9 cellular contexts compared by ENCODE assay signal in the genomic region with DNA sequence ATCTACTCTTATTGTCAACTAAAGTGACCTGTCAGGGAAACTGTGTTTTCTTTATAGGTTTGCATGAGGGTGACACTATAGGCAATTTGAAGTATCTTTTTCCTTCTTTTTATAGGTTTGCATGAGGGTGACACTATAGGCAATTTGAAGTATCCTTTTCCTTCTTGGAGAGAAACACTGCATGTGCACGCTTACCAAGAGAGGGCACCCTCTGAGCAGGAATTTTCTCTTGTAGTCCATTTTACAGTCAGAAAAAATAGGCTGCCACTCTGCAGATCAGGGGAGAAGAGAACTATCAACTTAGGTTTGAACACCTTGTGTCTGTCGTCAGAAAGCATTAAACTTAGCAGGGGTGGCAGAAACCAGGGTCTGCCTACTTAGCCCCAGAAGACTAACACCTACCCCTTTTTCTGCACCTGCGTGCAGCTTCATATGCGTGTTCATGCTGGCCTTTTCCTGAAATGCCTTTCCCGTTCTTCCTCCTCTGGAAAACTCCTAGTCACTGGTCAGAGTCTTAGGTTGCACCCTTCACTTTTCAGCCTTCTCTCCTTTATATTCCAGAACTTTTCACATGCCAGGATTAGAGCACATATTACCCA. TPM values are rescaled to one million over a fixed set of nuclear protein-coding genes. Genes with fewer than 3 reads are reported as not detected.
DNase-seq lines count a peak whose midpoint lies in the region; ATAC-seq and TF ChIP-seq lines count a peak whose summit lies in the region.
"Had no signal": no experiment of that assay in that cellular context is flagged by ENCODE, and none has a peak within 500 bp of the region (broad histone marks: within the 10 kb centered on the region; RNA-seq: fewer than 3 reads in every experiment).

No MANE protein-coding gene starts in this region.

- TF ChIP-seq CTCF in AG10803 (conservative IDR thresholded peaks at IDR 0.05; ENCODE audit: low read length): peak; percentile 67
- TF ChIP-seq CTCF in GM13977 (IDR thresholded peaks at IDR 0.05; ENCODE audit: extremely low read depth, insufficient read depth, missing control alignments): peak; percentile 62

- no peak for ATAC-seq in GM21447 (IDR thresholded peaks at IDR 0.05; ENCODE audit: unreplicated experiment)

- in situ Hi-C loops in GM13977 (cut with MboI; ENCODE audit: low pct_unique_long_range_greater_than_20kb, low sequenced_read_pairs, unreplicated experiment): loop anchor here (10.0 kb wide), 1 partner anchor 187 kb away; no protein-coding TSS in a partner anchor

- no peak overlapping the region for H3K4me3 ChIP-seq in AG10803 (ENCODE audit: low read length)

- DNase-seq in AG10803 (ENCODE audit: low read depth) (peak; percentile 53), GM13977 (ENCODE audit: low spot score) (peak; percentile 36), NCI-H774 (lab: John Stamatoyannopoulos, UW) (peak; percentile 59), dedifferentiated amniotic fluid mesenchymal stem cell (ENCODE audit: extremely low spot score) (peak; percentile 52), lung microvascular endothelial cell (ENCODE audit: low read depth in 2 of 2) (peak; percentile 72 to 83), NCI-H1105 (lab: John Stamatoyannopoulos, UW) (no peak), cerebellar nuclear complex (lab: John Stamatoyannopoulos, UW) (no peak)

RNA-seq across cellular contexts. Expression of a gene that starts 16.4 kb away (rescaled TPM):
- total RNA-seq in lung microvascular endothelial cell: not detected in 2 replicates
- total RNA-seq: subcutaneous adipose tissue had no signal

Comparison
In these comparisons a context has a peak if more than half of its experiments do, and no peak if none do; other contexts are left out.
1. DNase-seq: peak in AG10803 (single experiment), GM13977 (single experiment), NCI-H774 (single experiment), dedifferentiated amniotic fluid mesenchymal stem cell (single experiment) and lung microvascular endothelial cell (2 of 2); none in NCI-H1105 (single experiment) and cerebellar nuclear complex (0 of 2).